24 cellular contexts compared by ENCODE assay signal in genomic region chr16:53082509-53082908, GRCh38. TPM values are rescaled to one million over a fixed set of nuclear protein-coding genes. Genes with fewer than 3 reads are reported as not detected.
DNase-seq lines count a peak whose midpoint lies in the region; ATAC-seq and TF ChIP-seq lines count a peak whose summit lies in the region.
"Had no signal": no experiment of that assay in that cellular context is flagged by ENCODE, and none has a peak within 500 bp of the region (broad histone marks: within the 10 kb centered on the region; RNA-seq: fewer than 3 reads in every experiment).

No MANE protein-coding gene starts in this region.

- H3K36me3 Mint-ChIP-seq in brain (peaks cover 9% of the 10 kb centered on the region), mesothelial cell of epicardium (peaks cover 5% of the 10 kb centered on the region)

- H3K9me3 Mint-ChIP-seq in brain (peaks cover 0 to 5% (median 0%) of the 10 kb centered on the region in 5 experiments), mesothelial cell of epicardium (no peaks in the 10 kb centered on the region)
- H3K9me3 Mint-ChIP-seq: activated CD4-positive, alpha-beta T cell treated with anti-CD3 and anti-CD28 coated beads, Interleukin-2, amount 10 ng/mL, durations not matched to agents 24 days and 14 days; stimulated activated naive CD8-positive, alpha-beta T cell treated with anti-CD3 and anti-CD28 coated beads, Interleukin-15, amount 100 ng/mL, for 72 hours had no signal

- no peak for DNase-seq in right cardiac atrium
- DNase-seq in Right ventricle myocardium superior: no peak
- no peak for DNase-seq in mesothelial cell of epicardium (ENCODE audit: low spot score in 2 of 2, unreplicated experiment in 2 of 2)
- DNase-seq in MV-4-11 (lab: John Stamatoyannopoulos, UW): no peak
- DNase-seq in NCI-H2081 (lab: John Stamatoyannopoulos, UW): no peak
- DNase-seq: activated CD4-positive, alpha-beta T cell treated with anti-CD3 and anti-CD28 coated beads, Interleukin-2, amount 10 ng/mL, durations not matched to agents 24 days and 14 days; activated gamma-delta T cell; activated T-cell treated with anti-CD3 and anti-CD28 coated beads, Interleukin-2, amount 50 U/mL, for 1 hour; COR-L47; GDM1; Kasumi-1; NCI-H1694; NCI-H2171; NCI-H510A; nucleus accumbens; stimulated activated naive CD8-positive, alpha-beta T cell treated with anti-CD3 and anti-CD28 coated beads, Interleukin-15, amount 100 ng/mL, for 72 hours; T1000; thyroid gland; WERI-Rb-1 had no signal

- H3K4me1 Mint-ChIP-seq in brain (peaks cover 95% of the 10 kb centered on the region), mesothelial cell of epicardium (peaks cover 67% of the 10 kb centered on the region)

- no peak overlapping the region for H3K4me3 ChIP-seq in right cardiac atrium (ENCODE audit: low read length)
- H3K4me3 ChIP-seq: thyroid gland had no signal

- WGBS in right cardiac atrium: 86% methylated on average over 4 of the region's 4 CpGs

- no peaks in the 10 kb centered on the region for H3K9me3 ChIP-seq in right cardiac atrium (ENCODE audit: control insufficient read depth, low read length)
- H3K9me3 ChIP-seq: thyroid gland had no signal

- H3K27ac ChIP-seq in right cardiac atrium (ENCODE audit: low read length): peak overlapping the region; percentile 36
- H3K27ac ChIP-seq: thyroid gland, WERI-Rb-1 had no signal

- H3K4me1 ChIP-seq in right cardiac atrium (ENCODE audit: control insufficient read depth, insufficient read depth, low read length): peaks cover 18% of the 10 kb centered on the region

- intact Hi-C loops in right cardiac atrium (cut with DNase I): no loop called here
- intact Hi-C loops in Right ventricle myocardium superior (cut with DNase I): no loop called here

- H3K4me3 Mint-ChIP-seq in brain (no peak overlapping the region), mesothelial cell of epicardium (no peak overlapping the region)
- H3K4me3 Mint-ChIP-seq: activated CD4-positive, alpha-beta T cell treated with anti-CD3 and anti-CD28 coated beads, Interleukin-2, amount 10 ng/mL, durations not matched to agents 24 days and 14 days; memory B cell; stimulated activated naive CD8-positive, alpha-beta T cell treated with anti-CD3 and anti-CD28 coated beads, Interleukin-15, amount 100 ng/mL, for 72 hours had no signal

- ATAC-seq in right cardiac atrium (no peak), Right ventricle myocardium superior (ENCODE audit: poor library complexity) (no peak), HG03565 (IDR thresholded peaks at IDR 0.05; ENCODE audit: unreplicated experiment) (no peak), GM18502 (IDR thresholded peaks at IDR 0.05; ENCODE audit: poor library complexity, unreplicated experiment) (no peak)
- ATAC-seq: stimulated activated naive CD8-positive, alpha-beta T cell treated with anti-CD3 and anti-CD28 coated beads, Interleukin-15, amount 100 ng/mL, for 72 hours had no signal

- H3K27me3 Mint-ChIP-seq in brain: peaks cover 2% of the 10 kb centered on the region
- no peaks in the 10 kb centered on the region for H3K27me3 Mint-ChIP-seq in mesothelial cell of epicardium (ENCODE audit: low read depth)
- H3K27me3 Mint-ChIP-seq: activated CD4-positive, alpha-beta T cell treated with anti-CD3 and anti-CD28 coated beads, Interleukin-2, amount 10 ng/mL, durations not matched to agents 24 days and 14 days; memory B cell; stimulated activated naive CD8-positive, alpha-beta T cell treated with anti-CD3 and anti-CD28 coated beads, Interleukin-15, amount 100 ng/mL, for 72 hours had no signal

- H3K27ac Mint-ChIP-seq in brain: peak overlapping the region in 4 of 5 experiments; percentile 26 to 73 (median 50)
- H3K27ac Mint-ChIP-seq in mesothelial cell of epicardium: peak overlapping the region; percentile 43
- H3K27ac Mint-ChIP-seq: activated CD4-positive, alpha-beta T cell treated with anti-CD3 and anti-CD28 coated beads, Interleukin-2, amount 10 ng/mL, durations not matched to agents 24 days and 14 days; memory B cell; stimulated activated naive CD8-positive, alpha-beta T cell treated with anti-CD3 and anti-CD28 coated beads, Interleukin-15, amount 100 ng/mL, for 72 hours had no signal

- TF ChIP-seq CTCF in brain (conservative IDR thresholded peaks at IDR 0.05): no peak
- TF ChIP-seq CTCF in mesothelial cell of epicardium (IDR thresholded peaks at IDR 0.05; ENCODE audit: unreplicated experiment): no peak

- no peaks in the 10 kb centered on the region for H3K27me3 ChIP-seq in right cardiac atrium (ENCODE audit: control insufficient read depth, insufficient read depth)
- H3K27me3 ChIP-seq: thyroid gland had no signal

RNA-seq across cellular contexts. Expression of gene CHD9, which starts 27.7 kb away (rescaled TPM):
- 10 to 100 TPM; 49.4 to 73.5 (median 57.4) TPM for total RNA-seq in right cardiac atrium
- 7.3 TPM for polyA plus RNA-seq in right cardiac atrium
- total RNA-seq in Right ventricle myocardium superior: 39.5 TPM
- polyA plus RNA-seq in brain (ENCODE audit: insufficient read depth, low read depth, low replicate concordance): 3.7 TPM
- total RNA-seq in mesothelial cell of epicardium: 108 to 119 TPM (median 110 TPM) in 3 replicates

RNA-seq across cellular contexts. Expression of gene CHD9NB, which starts 29.8 kb away (rescaled TPM):
- total RNA-seq in right cardiac atrium: under 1 TPM; 0.50 to 0.94 (median 0.77) TPM
- 0.77 TPM for polyA plus RNA-seq in right cardiac atrium
- 0.86 TPM for total RNA-seq in Right ventricle myocardium superior
- polyA plus RNA-seq in brain (ENCODE audit: insufficient read depth, low read depth, low replicate concordance): 0.19 TPM
- total RNA-seq in mesothelial cell of epicardium: 0.29 to 0.44 TPM (median 0.43 TPM) in 3 replicates
- total RNA-seq: OCI-LY7 had no signal
